12 cellular contexts compared by ENCODE assay signal in genomic region chr6:83199173-83199864, GRCh38. TPM values are rescaled to one million over a fixed set of nuclear protein-coding genes. Genes with fewer than 3 reads are reported as not detected.
A peak's percentile ranks its signal among the peaks of the same experiment; 100 is the strongest.
DNase-seq lines count a peak whose midpoint lies in the region; ATAC-seq, FAIRE-seq and TF ChIP-seq lines count a peak whose summit lies in the region.
"Had no signal": no experiment of that assay in that cellular context is flagged by ENCODE, and none has a peak within 500 bp of the region (broad histone marks: within the 10 kb centered on the region; RNA-seq: fewer than 3 reads in every experiment).

No MANE protein-coding gene starts in this region.

- no peaks in the 10 kb centered on the region for H3K27me3 ChIP-seq in IMR-90 (ENCODE audit: control insufficient read depth, insufficient read depth, low read length)
- H3K27me3 ChIP-seq in keratinocyte (ENCODE audit: control insufficient read depth, extremely low read depth, insufficient read depth, low read length) = no peaks in the 10 kb centered on the region
- H3K27me3 ChIP-seq: BLaER1 treated with 17β-estradiol and CSF1 and Interleukin-3, amounts not matched to agents 10 nM and 100 nM had no signal

- H2BK5ac ChIP-seq in IMR-90 (ENCODE audit: low read depth, low read length, poor library complexity, severe bottlenecking) = peak overlapping the region; percentile 62

- peak overlapping the region; percentile 10; the same call in 1 of the 2 replicates for H4K5ac ChIP-seq in IMR-90 (ENCODE audit: low read depth, low read length)

- no peaks in the 10 kb centered on the region for H3K9me3 Mint-ChIP-seq in activated T-helper 2 cell treated with anti-CD3 and anti-CD28 coated beads, Interferon-gamma antibody, Interleukin-2, Interleukin-4, amounts not matched to agents 10 μg/mL and 5 μg/mL and 100 μg/mL, durations not matched to agents 14 hours and 24 hours and 36 hours

- in situ Hi-C loops in IMR-90 (cut with MboI; ENCODE audit: low sequenced_read_pairs) = loop anchor here (5.0 to 10.0 kb wide), 2 partner anchors 132 to 955 kb away; partner anchors contain the start of genes DOP1A, IBTK and UBE3D

- DNase-seq in GM12865 (ENCODE audit: low read depth) (peak; percentile 18), IMR-90 (no peak), keratinocyte (ENCODE audit: low read depth, low spot score) (no peak), SKM-1 treated with dmso at 0.1 percent for 144 hours (lab: John Stamatoyannopoulos, UW; ENCODE audit: unreplicated experiment) (no peak), NCI-H774 (lab: John Stamatoyannopoulos, UW) (no peak)
- DNase-seq in activated T-helper 2 cell treated with anti-CD3 and anti-CD28 coated beads, Interferon-gamma antibody, Interleukin-2, Interleukin-4, amounts not matched to agents 10 μg/mL and 5 μg/mL and 100 μg/mL, durations not matched to agents 14 hours and 24 hours and 36 hours (ENCODE audit: low spot score) = no peak
- DNase-seq in activated CD4-positive, alpha-beta T cell treated with anti-CD3 and anti-CD28 coated beads for 4 hours = no peak
- DNase-seq: anterior cingulate cortex; NCI-H446; stimulated activated naive CD4-positive, alpha-beta T cell had no signal

- H3K4me1 Mint-ChIP-seq in activated T-helper 2 cell treated with anti-CD3 and anti-CD28 coated beads, Interferon-gamma antibody, Interleukin-2, Interleukin-4, amounts not matched to agents 10 μg/mL and 5 μg/mL and 100 μg/mL, durations not matched to agents 14 hours and 24 hours and 36 hours (ENCODE audit: low read depth) = peaks cover 5% of the 10 kb centered on the region

- BruUV-seq in IMR-90 (replicated peaks; lab: Mats Ljungman, UMichigan) = no TSS peak

- peak overlapping the region; percentile 31; the same call in 1 of the 2 replicates for H3K14ac ChIP-seq in IMR-90 (replicated peaks; ENCODE audit: low read depth, low read length)

- 0 out of 2 replicates have a peak overlapping the region, but pooled peaks have one; percentile 7 for H3K56ac ChIP-seq in IMR-90 (ENCODE audit: extremely low read depth, insufficient read depth, low read length)

- TF ChIP-seq CTCF in GM12865 (IDR thresholded peaks at IDR 0.05; ENCODE audit: insufficient read depth, low read depth, low read length, missing control alignments) = no peak
- no peak for TF ChIP-seq CTCF in IMR-90 (conservative IDR thresholded peaks at IDR 0.05; ENCODE audit: low read depth, low read length)
- no peak for TF ChIP-seq CTCF in keratinocyte (optimal IDR thresholded peaks at IDR 0.05 in 1 of 3, IDR thresholded peaks at IDR 0.05 in 1 of 3, conservative IDR thresholded peaks at IDR 0.05 in 1 of 3; ENCODE audit: extremely low read depth in 1 of 3, insufficient read depth in 2 of 3, low read length in 3 of 3)

- H2AK9ac ChIP-seq in IMR-90 (replicated peaks; ENCODE audit: low read depth, low read length, poor library complexity) = peak overlapping the region; percentile 39

- H3K4me1 ChIP-seq in IMR-90 (ENCODE audit: control insufficient read depth, insufficient read depth, low read length) (peaks cover 17% of the 10 kb centered on the region), keratinocyte (ENCODE audit: control insufficient read depth, extremely low read depth, insufficient read depth, low read length) (peaks cover 11% of the 10 kb centered on the region)

- no peak overlapping the region for H3K4me3 Mint-ChIP-seq in activated T-helper 2 cell treated with anti-CD3 and anti-CD28 coated beads, Interferon-gamma antibody, Interleukin-2, Interleukin-4, amounts not matched to agents 10 μg/mL and 5 μg/mL and 100 μg/mL, durations not matched to agents 14 hours and 24 hours and 36 hours (ENCODE audit: low read depth)

- H2AFZ ChIP-seq in IMR-90 (replicated peaks; ENCODE audit: low read length, poor library complexity) (no peak overlapping the region), keratinocyte (ENCODE audit: control insufficient read depth, low read length) (no peak overlapping the region)

- H2AK5ac ChIP-seq in IMR-90 (ENCODE audit: low read depth, low read length) = no peak overlapping the region; the same call in 1 of the 2 replicates

- H4K91ac ChIP-seq in IMR-90 (ENCODE audit: insufficient read depth, low read depth, low read length) = no peak overlapping the region

- no peak for TF ChIP-seq RAD21 in IMR-90 (IDR thresholded peaks at IDR 0.05; ENCODE audit: low read length)

- FAIRE-seq in keratinocyte (lab: Jason Lieb, UNC) = no peak

- H3K36me3 Mint-ChIP-seq in activated T-helper 2 cell treated with anti-CD3 and anti-CD28 coated beads, Interferon-gamma antibody, Interleukin-2, Interleukin-4, amounts not matched to agents 10 μg/mL and 5 μg/mL and 100 μg/mL, durations not matched to agents 14 hours and 24 hours and 36 hours (ENCODE audit: low read depth) = peaks cover 8% of the 10 kb centered on the region

- H3K79me2 ChIP-seq in keratinocyte (ENCODE audit: control insufficient read depth, insufficient read depth, low read length) = no peaks in the 10 kb centered on the region

- peak overlapping the region; percentile 27; the same call in 1 of the 2 replicates for H3K4ac ChIP-seq in IMR-90 (ENCODE audit: low read depth, low read length)

- no peak for TF ChIP-seq POLR2A in IMR-90 (IDR thresholded peaks at IDR 0.05; ENCODE audit: low read depth, low read length)

- peak overlapping the region in 1 of 2 experiments; percentile 50; a peak in 3 of 4 replicates for H4K8ac ChIP-seq in IMR-90 (ENCODE audit: low read depth in 2 of 2, low read length in 2 of 2)

- H3K27ac ChIP-seq in IMR-90 (ENCODE audit: insufficient read depth, low read length) (no peak overlapping the region), keratinocyte (ENCODE audit: control insufficient read depth, insufficient read depth, low read length) (peak overlapping the region; percentile 16)
- H3K27ac ChIP-seq: BLaER1 treated with 17β-estradiol and CSF1 and Interleukin-3, amounts not matched to agents 10 nM and 100 nM had no signal

- CTCF ChIA-PET in IMR-90 (lab: Yijun Ruan, JAX) = interaction anchor here (1.3 to 2.7 kb wide), 2 partner anchors 16 to 132 kb away, joined by 5 to 19 read pairs; partner anchors contain the start of gene DOP1A

- ATAC-seq in GM21360 (IDR thresholded peaks at IDR 0.05; ENCODE audit: unreplicated experiment) = peak; percentile 67
- no peak for ATAC-seq in IMR-90 (ENCODE audit: low read depth)

- peaks cover 11% of the 10 kb centered on the region for H3K36me3 ChIP-seq in IMR-90 (ENCODE audit: control insufficient read depth, insufficient read depth, low read length)
- H3K36me3 ChIP-seq in keratinocyte (ENCODE audit: control insufficient read depth in 2 of 2, extremely low read depth in 1 of 2, insufficient read depth in 2 of 2, low read length in 2 of 2) = peaks cover 0 to 7% of the 10 kb centered on the region in 2 experiments
- H3K36me3 ChIP-seq: BLaER1 treated with 17β-estradiol and CSF1 and Interleukin-3, amounts not matched to agents 10 nM and 100 nM had no signal

- no peak overlapping the region for H3K23ac ChIP-seq in IMR-90 (ENCODE audit: low read depth, low read length)

- peaks cover 9 to 11% of the 10 kb centered on the region in 2 experiments; a peak in 2 of 4 replicates for H3K79me1 ChIP-seq in IMR-90 (ENCODE audit: low read depth in 1 of 2, low read length in 2 of 2)

- H3K27me3 Mint-ChIP-seq in activated T-helper 2 cell treated with anti-CD3 and anti-CD28 coated beads, Interferon-gamma antibody, Interleukin-2, Interleukin-4, amounts not matched to agents 10 μg/mL and 5 μg/mL and 100 μg/mL, durations not matched to agents 14 hours and 24 hours and 36 hours (ENCODE audit: low read depth) = peaks cover 7% of the 10 kb centered on the region

- no peaks in the 10 kb centered on the region for H3K9me3 ChIP-seq in IMR-90 (ENCODE audit: control insufficient read depth, insufficient read depth, low read length)
- no peaks in the 10 kb centered on the region for H3K9me3 ChIP-seq in keratinocyte (ENCODE audit: control insufficient read depth, low read depth, low read length)
- H3K9me3 ChIP-seq: BLaER1 treated with 17β-estradiol and CSF1 and Interleukin-3, amounts not matched to agents 10 nM and 100 nM had no signal

- no peak overlapping the region for H3K9ac ChIP-seq in IMR-90 (ENCODE audit: low read depth, low read length)
- no peak overlapping the region for H3K9ac ChIP-seq in keratinocyte (ENCODE audit: control insufficient read depth, extremely low read depth, insufficient read depth, low read length)
- H3K9ac ChIP-seq: BLaER1 treated with 17β-estradiol and CSF1 and Interleukin-3, amounts not matched to agents 10 nM and 100 nM had no signal

- no peak overlapping the region for H3K27ac Mint-ChIP-seq in activated T-helper 2 cell treated with anti-CD3 and anti-CD28 coated beads, Interferon-gamma antibody, Interleukin-2, Interleukin-4, amounts not matched to agents 10 μg/mL and 5 μg/mL and 100 μg/mL, durations not matched to agents 14 hours and 24 hours and 36 hours

- intact Hi-C loops in IMR-90 (cut with micrococcal nuclease) = no loop called here
- intact Hi-C loops in activated T-helper 2 cell treated with anti-CD3 and anti-CD28 coated beads, Interferon-gamma antibody, Interleukin-2, Interleukin-4, amounts not matched to agents 10 μg/mL and 5 μg/mL and 100 μg/mL, durations not matched to agents 14 hours and 24 hours and 36 hours (cut with micrococcal nuclease) = no loop called here

- no CpG with 5 or more reads among the region's 5 CpGs for WGBS in IMR-90 (ENCODE audit: extremely low coverage in 2 of 2, insufficient read length in 1 of 2), 2 experiments

- H4K20me1 ChIP-seq in IMR-90 (ENCODE audit: insufficient read depth, low read length) (no peaks in the 10 kb centered on the region), keratinocyte (ENCODE audit: control insufficient read depth, extremely low read depth, insufficient read depth, low read length) (no peaks in the 10 kb centered on the region)
- H4K20me1 ChIP-seq: BLaER1 treated with 17β-estradiol and CSF1 and Interleukin-3, amounts not matched to agents 10 nM and 100 nM had no signal

- POLR2A ChIA-PET in IMR-90 (lab: Charles Lee; ENCODE audit: unreplicated experiment) = no interaction called here

- dilution Hi-C loops in IMR-90 (cut with HindIII; ENCODE audit: low sequenced_read_pairs, unreplicated experiment) (no loop called here), keratinocyte (cut with MboI; ENCODE audit: extremely low pct_ligation_motif_present, low sequenced_read_pairs) (no loop called here)

- no peak overlapping the region; the same call in 1 of the 2 replicates for H2BK20ac ChIP-seq in IMR-90 (ENCODE audit: low read depth, low read length)

- H3K4me2 ChIP-seq in IMR-90 (ENCODE audit: low read depth, low read length) = no peak overlapping the region
- no peak overlapping the region for H3K4me2 ChIP-seq in keratinocyte (ENCODE audit: control insufficient read depth, extremely low read depth, insufficient read depth, low read depth, low read length)
- H3K4me2 ChIP-seq: BLaER1 treated with 17β-estradiol and CSF1 and Interleukin-3, amounts not matched to agents 10 nM and 100 nM had no signal

- H3K9me1 ChIP-seq in IMR-90 (ENCODE audit: insufficient read depth, low read length) (peaks cover 13% of the 10 kb centered on the region), keratinocyte (ENCODE audit: control insufficient read depth, extremely low read depth, insufficient read depth, low read length) (no peaks in the 10 kb centered on the region)

- peak overlapping the region; percentile 5; the same call in 1 of the 2 replicates for H2BK120ac ChIP-seq in IMR-90 (ENCODE audit: low read depth, low read length)

- H3K4me3 ChIP-seq in GM12865 (ENCODE audit: low read depth, low read length) = no peak overlapping the region
- H3K4me3 ChIP-seq in IMR-90 (ENCODE audit: insufficient read depth, low read depth, low read length) = no peak overlapping the region
- no peak overlapping the region for H3K4me3 ChIP-seq in keratinocyte (ENCODE audit: control insufficient read depth in 2 of 3, extremely low read depth in 1 of 3, insufficient read depth in 2 of 3, low read depth in 1 of 3, low read length in 3 of 3)
- H3K4me3 ChIP-seq: BLaER1 treated with 17β-estradiol and CSF1 and Interleukin-3, amounts not matched to agents 10 nM and 100 nM had no signal

- H3K18ac ChIP-seq in IMR-90 (ENCODE audit: low read depth, low read length) = peak overlapping the region; percentile 50; the same call in 1 of the 2 replicates

- 0 out of 3 replicates have a peak overlapping the region, but pooled peaks have one; percentile 20 for H2BK15ac ChIP-seq in IMR-90 (ENCODE audit: low read depth, low read length)

RNA-seq across cellular contexts. Expression of gene RWDD2A, which starts 6.2 kb away (rescaled TPM):
- total RNA-seq in IMR-90 (2012; rRNA removed) = 3.9 and 4.7 TPM in 2 replicates
- polyA plus RNA-seq in IMR-90 (2012; rRNA removed) (3.5 and 4.1 TPM in 2 replicates), keratinocyte (1.2 to 1.5 TPM (median 1.3 TPM) in 3 replicates)
- polyA plus RNA-seq in IMR-90 (2012; cell fraction: cytosol; rRNA removed) = 0.98 and 1.2 TPM in 2 replicates
- polyA plus RNA-seq in IMR-90 (2012; cell fraction: nucleus; rRNA removed; ENCODE audit: low replicate concordance) = 1.5 and 9.5 TPM in 2 replicates
- 0.45 TPM for polyA plus RNA-seq in keratinocyte (2011; ENCODE audit: low read depth)
- 0.64 and 1.2 TPM in 2 replicates for polyA plus RNA-seq in keratinocyte (2011; cell fraction: cytosol; rRNA removed)
- polyA plus RNA-seq in keratinocyte (2011; cell fraction: nucleus; rRNA removed) = 1.2 and 2.1 TPM in 2 replicates
- polyA plus RNA-seq in keratinocyte (2012; ENCODE audit: low replicate concordance) = 0.79 and 1.2 TPM in 2 replicates
- polyA minus RNA-seq in keratinocyte = 0.30 to 0.76 TPM (median 0.70 TPM) in 3 replicates
- polyA minus RNA-seq in keratinocyte (2011; cell fraction: cytosol; rRNA and poly(A)+ RNA removed) = not detected
- 0.53 and 0.93 TPM in 2 replicates for polyA minus RNA-seq in keratinocyte (2011; cell fraction: nucleus; rRNA and poly(A)+ RNA removed)
- total RNA-seq in activated T-helper 2 cell treated with anti-CD3 and anti-CD28 coated beads, Interferon-gamma antibody, Interleukin-2, Interleukin-4, amounts not matched to agents 10 μg/mL and 5 μg/mL and 100 μg/mL, durations not matched to agents 14 hours and 24 hours and 36 hours = 1.4 and 1.5 TPM in 2 replicates

RNA-seq across cellular contexts. Expression of gene PGM3, which starts 6.3 kb away (rescaled TPM):
- 223 and 336 TPM in 2 replicates for total RNA-seq in IMR-90 (2012; rRNA removed)
- polyA plus RNA-seq in IMR-90 (2012; rRNA removed) (64.3 and 68.4 TPM in 2 replicates), keratinocyte (24.0 to 32.1 TPM (median 28.9 TPM) in 3 replicates)
- polyA plus RNA-seq in IMR-90 (2012; cell fraction: cytosol; rRNA removed) = 10.0 and 14.5 TPM in 2 replicates
- 12.8 and 124 TPM in 2 replicates for polyA plus RNA-seq in IMR-90 (2012; cell fraction: nucleus; rRNA removed; ENCODE audit: low replicate concordance)
- polyA plus RNA-seq in keratinocyte (2011; ENCODE audit: low read depth) = 17.9 TPM
- polyA plus RNA-seq in keratinocyte (2011; cell fraction: cytosol; rRNA removed) = 14.5 and 29.5 TPM in 2 replicates
- polyA plus RNA-seq in keratinocyte (2011; cell fraction: nucleus; rRNA removed) = 21.7 and 25.1 TPM in 2 replicates
- polyA plus RNA-seq in keratinocyte (2012; ENCODE audit: low replicate concordance) = 18.5 and 31.0 TPM in 2 replicates
- 28.1 to 83.9 TPM (median 44.5 TPM) in 3 replicates for polyA minus RNA-seq in keratinocyte
- polyA minus RNA-seq in keratinocyte (2011; cell fraction: cytosol; rRNA and poly(A)+ RNA removed) = 19.4 TPM
- 20.3 and 42.5 TPM in 2 replicates for polyA minus RNA-seq in keratinocyte (2011; cell fraction: nucleus; rRNA and poly(A)+ RNA removed)
- total RNA-seq in activated T-helper 2 cell treated with anti-CD3 and anti-CD28 coated beads, Interferon-gamma antibody, Interleukin-2, Interleukin-4, amounts not matched to agents 10 μg/mL and 5 μg/mL and 100 μg/mL, durations not matched to agents 14 hours and 24 hours and 36 hours = 29.2 and 31.3 TPM in 2 replicates
